Comparison of ENCODE assay signal across 1 cellular context in the genomic region with DNA sequence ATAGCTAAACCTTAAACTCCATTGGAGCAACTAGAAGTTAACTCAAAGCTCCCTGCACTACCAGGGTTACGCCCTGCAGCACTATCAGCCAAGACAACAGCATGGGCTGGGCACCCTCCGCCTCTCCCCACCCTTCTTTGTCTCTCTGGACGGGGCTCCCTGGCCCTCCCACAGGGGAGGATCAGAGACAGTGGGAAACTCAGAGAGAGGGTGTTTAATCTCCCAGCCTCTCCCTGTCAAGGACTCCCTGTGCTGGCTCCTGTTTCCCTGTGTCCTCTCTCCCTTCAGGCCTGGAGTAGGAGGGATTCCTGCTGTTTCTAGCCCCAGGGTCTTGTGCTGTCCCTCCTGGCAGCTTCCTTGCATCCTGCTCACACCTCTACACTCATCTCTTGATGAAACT.
TF ChIP-seq lines count a peak whose summit lies in the region.

No MANE protein-coding gene starts in this region.

TF ChIP-seq in WTC11, 78 proteins besides CTCF, POLR2A, EP300 and RAD21 (continued from another document):
- no peak for TF ChIP-seq ATF6 (CRISPR knock-in tag; IDR thresholded peaks at IDR 0.05)
- TF ChIP-seq ATF2 (CRISPR knock-in tag; IDR thresholded peaks at IDR 0.05; ENCODE audit: borderline replicate concordance, low read depth) = no peak
- TF ChIP-seq, protein P1, sequence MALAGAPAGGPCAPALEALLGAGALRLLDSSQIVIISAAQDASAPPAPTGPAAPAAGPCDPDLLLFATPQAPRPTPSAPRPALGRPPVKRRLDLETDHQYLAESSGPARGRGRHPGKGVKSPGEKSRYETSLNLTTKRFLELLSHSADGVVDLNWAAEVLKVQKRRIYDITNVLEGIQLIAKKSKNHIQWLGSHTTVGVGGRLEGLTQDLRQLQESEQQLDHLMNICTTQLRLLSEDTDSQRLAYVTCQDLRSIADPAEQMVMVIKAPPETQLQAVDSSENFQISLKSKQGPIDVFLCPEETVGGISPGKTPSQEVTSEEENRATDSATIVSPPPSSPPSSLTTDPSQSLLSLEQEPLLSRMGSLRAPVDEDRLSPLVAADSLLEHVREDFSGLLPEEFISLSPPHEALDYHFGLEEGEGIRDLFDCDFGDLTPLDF (CRISPR knock-in tag; IDR thresholded peaks at IDR 0.05) = no peak
- TF ChIP-seq, protein P2, sequence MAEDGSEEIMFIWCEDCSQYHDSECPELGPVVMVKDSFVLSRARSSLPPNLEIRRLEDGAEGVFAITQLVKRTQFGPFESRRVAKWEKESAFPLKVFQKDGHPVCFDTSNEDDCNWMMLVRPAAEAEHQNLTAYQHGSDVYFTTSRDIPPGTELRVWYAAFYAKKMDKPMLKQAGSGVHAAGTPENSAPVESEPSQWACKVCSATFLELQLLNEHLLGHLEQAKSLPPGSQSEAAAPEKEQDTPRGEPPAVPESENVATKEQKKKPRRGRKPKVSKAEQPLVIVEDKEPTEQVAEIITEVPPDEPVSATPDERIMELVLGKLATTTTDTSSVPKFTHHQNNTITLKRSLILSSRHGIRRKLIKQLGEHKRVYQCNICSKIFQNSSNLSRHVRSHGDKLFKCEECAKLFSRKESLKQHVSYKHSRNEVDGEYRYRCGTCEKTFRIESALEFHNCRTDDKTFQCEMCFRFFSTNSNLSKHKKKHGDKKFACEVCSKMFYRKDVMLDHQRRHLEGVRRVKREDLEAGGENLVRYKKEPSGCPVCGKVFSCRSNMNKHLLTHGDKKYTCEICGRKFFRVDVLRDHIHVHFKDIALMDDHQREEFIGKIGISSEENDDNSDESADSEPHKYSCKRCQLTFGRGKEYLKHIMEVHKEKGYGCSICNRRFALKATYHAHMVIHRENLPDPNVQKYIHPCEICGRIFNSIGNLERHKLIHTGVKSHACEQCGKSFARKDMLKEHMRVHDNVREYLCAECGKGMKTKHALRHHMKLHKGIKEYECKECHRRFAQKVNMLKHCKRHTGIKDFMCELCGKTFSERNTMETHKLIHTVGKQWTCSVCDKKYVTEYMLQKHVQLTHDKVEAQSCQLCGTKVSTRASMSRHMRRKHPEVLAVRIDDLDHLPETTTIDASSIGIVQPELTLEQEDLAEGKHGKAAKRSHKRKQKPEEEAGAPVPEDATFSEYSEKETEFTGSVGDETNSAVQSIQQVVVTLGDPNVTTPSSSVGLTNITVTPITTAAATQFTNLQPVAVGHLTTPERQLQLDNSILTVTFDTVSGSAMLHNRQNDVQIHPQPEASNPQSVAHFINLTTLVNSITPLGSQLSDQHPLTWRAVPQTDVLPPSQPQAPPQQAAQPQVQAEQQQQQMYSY (CRISPR knock-in tag; IDR thresholded peaks at IDR 0.05) = no peak
- no peak for TF ChIP-seq TEAD1 (CRISPR knock-in tag; IDR thresholded peaks at IDR 0.05)
- TF ChIP-seq GABPB1 (CRISPR knock-in tag; IDR thresholded peaks at IDR 0.05) = no peak
- TF ChIP-seq ZNF423 (CRISPR knock-in tag; IDR thresholded peaks at IDR 0.05) = no peak
- TF ChIP-seq ZNF232 (CRISPR knock-in tag; IDR thresholded peaks at IDR 0.05) = no peak
- no peak for TF ChIP-seq ZBTB21 (CRISPR knock-in tag; IDR thresholded peaks at IDR 0.05; ENCODE audit: borderline replicate concordance)
- TF ChIP-seq TP53 (CRISPR knock-in tag; IDR thresholded peaks at IDR 0.05) = no peak
- TF ChIP-seq, protein P3, sequence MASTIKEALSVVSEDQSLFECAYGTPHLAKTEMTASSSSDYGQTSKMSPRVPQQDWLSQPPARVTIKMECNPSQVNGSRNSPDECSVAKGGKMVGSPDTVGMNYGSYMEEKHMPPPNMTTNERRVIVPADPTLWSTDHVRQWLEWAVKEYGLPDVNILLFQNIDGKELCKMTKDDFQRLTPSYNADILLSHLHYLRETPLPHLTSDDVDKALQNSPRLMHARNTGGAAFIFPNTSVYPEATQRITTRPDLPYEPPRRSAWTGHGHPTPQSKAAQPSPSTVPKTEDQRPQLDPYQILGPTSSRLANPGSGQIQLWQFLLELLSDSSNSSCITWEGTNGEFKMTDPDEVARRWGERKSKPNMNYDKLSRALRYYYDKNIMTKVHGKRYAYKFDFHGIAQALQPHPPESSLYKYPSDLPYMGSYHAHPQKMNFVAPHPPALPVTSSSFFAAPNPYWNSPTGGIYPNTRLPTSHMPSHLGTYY (CRISPR knock-in tag; IDR thresholded peaks at IDR 0.05) = no peak
- TF ChIP-seq RORB (CRISPR knock-in tag; IDR thresholded peaks at IDR 0.05) = no peak
- no peak for TF ChIP-seq NR3C1 (CRISPR knock-in tag; conservative IDR thresholded peaks at IDR 0.05; ENCODE audit: low read depth)
